8 cellular contexts compared by ENCODE assay signal in the genomic region with DNA sequence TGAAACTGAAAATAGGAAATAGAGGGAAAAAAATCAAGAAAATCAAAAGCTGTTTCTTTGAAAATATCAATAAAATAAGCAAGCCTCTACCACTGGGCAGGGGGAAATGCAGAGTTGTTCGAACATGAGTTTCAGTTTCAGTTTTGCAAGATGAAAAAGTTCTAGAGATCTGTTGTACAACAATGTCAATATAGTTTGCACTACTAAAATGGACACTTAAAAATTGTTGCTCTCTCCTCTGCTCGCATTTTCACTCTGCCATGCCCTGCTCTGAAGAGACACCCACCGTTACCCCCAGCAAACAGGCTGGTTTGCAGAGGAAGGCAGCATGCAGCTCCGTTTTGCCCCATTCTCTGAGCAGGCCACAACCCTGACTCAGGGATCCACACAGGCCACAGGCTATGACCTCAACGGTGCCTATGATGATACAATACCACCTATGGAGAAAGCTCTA.
DNase-seq lines count a peak whose midpoint lies in the region; ATAC-seq and TF ChIP-seq lines count a peak whose summit lies in the region.

No MANE protein-coding gene starts in this region.

- peak overlapping the region; percentile 37 to 60 for H3K4me3 ChIP-seq in CD4-positive, alpha-beta memory T cell (ENCODE audit: low read length in 2 of 2)
- peak overlapping the region; percentile 38 for H3K4me3 ChIP-seq in rectal smooth muscle tissue (ENCODE audit: low read length)
- H3K4me3 ChIP-seq in tibial artery: no peak overlapping the region
- no peak overlapping the region for H3K4me3 ChIP-seq in PC-9

- peak overlapping the region; percentile 86 to 96 (median 92) for H3K4me3 Mint-ChIP-seq in CD4-positive, alpha-beta memory T cell
- H3K4me3 Mint-ChIP-seq in activated naive CD4-positive, alpha-beta T cell treated with anti-CD3 and anti-CD28 coated beads, Interleukin-2, amount 50 U/mL, for 24 hours: peak overlapping the region; percentile 88

- BruUV-seq in PC-9 (replicated peaks; lab: Mats Ljungman, UMichigan): no TSS peak

- H3K4me1 ChIP-seq in CD4-positive, alpha-beta memory T cell (ENCODE audit: insufficient read depth, low read length): peaks cover 35% of the 10 kb centered on the region
- H3K4me1 ChIP-seq in rectal smooth muscle tissue (ENCODE audit: control insufficient read depth, insufficient read depth, low read length) (no peaks in the 10 kb centered on the region), tibial artery (peaks cover 0 to 4% (median 1%) of the 10 kb centered on the region in 4 donors), PC-9 (replicated peaks; ENCODE audit: insufficient read depth) (no peaks in the 10 kb centered on the region)

- H3K79me2 ChIP-seq in PC-9 (ENCODE audit: low read depth): peaks cover 37% of the 10 kb centered on the region

- H3K4me2 ChIP-seq in PC-9: no peak overlapping the region

- no peaks in the 10 kb centered on the region for H3K27me3 ChIP-seq in CD4-positive, alpha-beta memory T cell (ENCODE audit: insufficient read depth, low read length)
- H3K27me3 ChIP-seq in rectal smooth muscle tissue (ENCODE audit: control insufficient read depth, insufficient read depth, low read length): no peaks in the 10 kb centered on the region
- no peaks in the 10 kb centered on the region for H3K27me3 ChIP-seq in tibial artery
- H3K27me3 ChIP-seq in PC-9 (ENCODE audit: insufficient read depth, low read depth): no peaks in the 10 kb centered on the region

- CTCF ChIA-PET in CD4-positive, alpha-beta memory T cell (lab: Charles Lee; ENCODE audit: partially characterized antibody): interaction anchor here (1.2 to 1.4 kb wide), 2 partner anchors 12 to 65 kb away, joined by 3 to 4 read pairs; a partner anchor contains a TSS
- CTCF ChIA-PET in PC-9 (lab: Charles Lee): no interaction called here

- peak overlapping the region; percentile 87 to 96 (median 94) for H3K27ac Mint-ChIP-seq in CD4-positive, alpha-beta memory T cell
- peak overlapping the region; percentile 93 for H3K27ac Mint-ChIP-seq in activated naive CD4-positive, alpha-beta T cell treated with anti-CD3 and anti-CD28 coated beads, Interleukin-2, amount 50 U/mL, for 24 hours

- H3K4me1 Mint-ChIP-seq in CD4-positive, alpha-beta memory T cell: peaks cover 32 to 57% (median 41%) of the 10 kb centered on the region in 4 donors
- H3K4me1 Mint-ChIP-seq in activated naive CD4-positive, alpha-beta T cell treated with anti-CD3 and anti-CD28 coated beads, Interleukin-2, amount 50 U/mL, for 24 hours: peaks cover 76% of the 10 kb centered on the region

- H3K9ac ChIP-seq in rectal smooth muscle tissue (ENCODE audit: low read length): no peak overlapping the region

- H2AFZ ChIP-seq in PC-9: no peak overlapping the region

- intact Hi-C loops in CD4-positive, alpha-beta memory T cell (cut with micrococcal nuclease): loop anchor here (2.0 to 5.0 kb wide), 2 partner anchors 47 to 64 kb away; a partner anchor contains a TSS
- intact Hi-C loops in tibial artery (cut with DNase I; ENCODE audit: low total_unique reads) (no loop called here), PC-9 (cut with micrococcal nuclease; ENCODE audit: unreplicated experiment) (no loop called here)

- POLR2A ChIA-PET in CD4-positive, alpha-beta memory T cell (lab: Charles Lee; ENCODE audit: partially characterized antibody): interaction anchor here (2.6 kb wide), 1 partner anchor 65 kb away, joined by 11 read pairs; a partner anchor contains a TSS
- POLR2A ChIA-PET in PC-9 (lab: Charles Lee; ENCODE audit: unreplicated experiment): interaction anchor here (0.7 kb wide), 1 partner anchor 30 kb away, joined by 17 read pairs; no protein-coding TSS in a partner anchor

- peaks cover 41 to 48% of the 10 kb centered on the region in 2 donors for H3K36me3 Mint-ChIP-seq in CD4-positive, alpha-beta memory T cell
- H3K36me3 Mint-ChIP-seq in activated naive CD4-positive, alpha-beta T cell treated with anti-CD3 and anti-CD28 coated beads, Interleukin-2, amount 50 U/mL, for 24 hours: peaks cover 25% of the 10 kb centered on the region

- no peaks in the 10 kb centered on the region; the same call in 1 of the 2 replicates for H3F3A ChIP-seq in PC-9 (ENCODE audit: insufficient read depth, low read depth)

- peak; percentile 40 to 63 (median 46) for DNase-seq in CD4-positive, alpha-beta memory T cell
- peak; percentile 65 for DNase-seq in RPMI8226
- no peak for DNase-seq in tibial artery
- DNase-seq in cerebellar cortex (ENCODE audit: low spot score): no peak
- DNase-seq in PC-9: no peak

- TF ChIP-seq CTCF in tibial artery (IDR thresholded peaks at IDR 0.05) (no peak), PC-9 (conservative IDR thresholded peaks at IDR 0.05) (no peak)

- peak overlapping the region; percentile 61 for H3K27ac ChIP-seq in CD4-positive, alpha-beta memory T cell (ENCODE audit: low read depth, low read length)
- no peak overlapping the region for H3K27ac ChIP-seq in rectal smooth muscle tissue (ENCODE audit: low read depth, low read length)
- no peak overlapping the region for H3K27ac ChIP-seq in tibial artery
- no peak overlapping the region for H3K27ac ChIP-seq in PC-9

- H3K27me3 Mint-ChIP-seq in CD4-positive, alpha-beta memory T cell: no peaks in the 10 kb centered on the region
- no peaks in the 10 kb centered on the region for H3K27me3 Mint-ChIP-seq in activated naive CD4-positive, alpha-beta T cell treated with anti-CD3 and anti-CD28 coated beads, Interleukin-2, amount 50 U/mL, for 24 hours

- ATAC-seq in HG03095 (IDR thresholded peaks at IDR 0.05; ENCODE audit: unreplicated experiment): no peak

- H3K9me3 ChIP-seq in CD4-positive, alpha-beta memory T cell (ENCODE audit: control insufficient read depth in 1 of 2, low read length in 2 of 2): no peaks in the 10 kb centered on the region
- H3K9me3 ChIP-seq in tibial artery: no peaks in the 10 kb centered on the region
- H3K9me3 ChIP-seq in PC-9 (ENCODE audit: insufficient read depth, low read depth): 0 out of 2 replicates have a peak, but pooled peaks cover 3% of the 10 kb centered on the region

- no peaks in the 10 kb centered on the region for H3K9me2 ChIP-seq in PC-9 (ENCODE audit: insufficient read depth)

- H4K20me1 ChIP-seq in PC-9 (ENCODE audit: insufficient read depth): peaks cover 3% of the 10 kb centered on the region; the same call in 1 of the 2 replicates

- H3K9me3 Mint-ChIP-seq in CD4-positive, alpha-beta memory T cell: peaks cover 0 to 2% (median 0%) of the 10 kb centered on the region in 8 donors
- no peaks in the 10 kb centered on the region for H3K9me3 Mint-ChIP-seq in activated naive CD4-positive, alpha-beta T cell treated with anti-CD3 and anti-CD28 coated beads, Interleukin-2, amount 50 U/mL, for 24 hours

- peaks cover 3% of the 10 kb centered on the region for H3K36me3 ChIP-seq in CD4-positive, alpha-beta memory T cell (ENCODE audit: insufficient read depth, low read length)
- H3K36me3 ChIP-seq in rectal smooth muscle tissue (ENCODE audit: control insufficient read depth, insufficient read depth, low read length): no peaks in the 10 kb centered on the region
- H3K36me3 ChIP-seq in tibial artery: peaks cover 3 to 27% (median 15%) of the 10 kb centered on the region in 3 donors
- H3K36me3 ChIP-seq in PC-9 (ENCODE audit: low read depth): peaks cover 26% of the 10 kb centered on the region

Comparison
In these comparisons a context has a peak if more than half of its experiments do, and no peak if none do; other contexts are left out.
1. DNase-seq: peak in CD4-positive, alpha-beta memory T cell (5 of 5) and RPMI8226 (single experiment); none in tibial artery (0 of 2), cerebellar cortex (single experiment) and PC-9 (0 of 2).
2. H3K4me3 ChIP-seq: peak in CD4-positive, alpha-beta memory T cell (2 of 2) and rectal smooth muscle tissue (single experiment); none in tibial artery (0 of 2) and PC-9 (single experiment).